Comparison of ENCODE assay signal across 8 cellular contexts in the genomic region with DNA sequence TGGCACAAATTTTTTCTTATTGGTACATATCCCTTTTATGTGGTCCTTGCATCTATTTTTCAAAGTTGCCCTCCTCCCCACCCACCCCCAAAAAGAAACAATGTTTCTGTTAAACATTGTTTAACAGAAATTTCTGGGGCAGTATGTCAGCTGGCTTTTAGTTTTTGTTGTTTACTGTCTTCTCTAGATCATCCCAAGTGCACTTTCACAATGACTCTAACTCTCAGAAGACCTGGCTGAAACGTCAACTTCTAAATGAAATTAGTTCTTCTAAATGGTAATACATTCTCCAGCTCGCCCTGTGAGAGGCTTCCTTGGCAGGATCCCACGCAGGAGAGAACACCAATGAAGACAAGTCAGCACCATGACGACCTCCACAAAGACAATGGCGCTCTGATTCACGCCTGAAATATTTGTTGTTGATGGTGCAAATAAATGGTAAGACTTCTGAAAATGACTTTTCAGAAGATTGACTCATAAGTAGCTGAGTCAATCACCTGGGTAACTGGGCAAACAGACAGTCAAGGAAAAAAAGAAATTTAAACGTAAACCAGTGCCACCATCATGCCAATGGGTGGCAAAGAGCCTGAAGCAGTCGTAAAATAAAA.
DNase-seq lines count a peak whose midpoint lies in the region; ATAC-seq and TF ChIP-seq lines count a peak whose summit lies in the region.

No MANE protein-coding gene starts in this region.

- peak; percentile 88 for ATAC-seq in HG03095 (IDR thresholded peaks at IDR 0.05; ENCODE audit: unreplicated experiment)

- intact Hi-C loops in activated CD4-positive, alpha-beta T cell treated with anti-CD3 and anti-CD28 coated beads, Interleukin-2, amount 10 ng/mL, durations not matched to agents 24 days and 14 days (cut with micrococcal nuclease): no loop called here
- intact Hi-C loops in uterus (cut with DNase I; ENCODE audit: low total_unique reads) (no loop called here), left ventricle myocardium inferior (cut with micrococcal nuclease) (no loop called here)

- no peaks in the 10 kb centered on the region for H3K27me3 ChIP-seq in uterus
- H3K27me3 ChIP-seq in left ventricle myocardium inferior (ENCODE audit: low read depth): no peaks in the 10 kb centered on the region

- no peak for DNase-seq in activated CD4-positive, alpha-beta T cell treated with anti-CD3 and anti-CD28 coated beads, Interleukin-2, amount 10 ng/mL, durations not matched to agents 24 days and 14 days
- DNase-seq in activated CD4-positive, alpha-beta T cell treated with anti-CD3 and anti-CD28 coated beads, Interleukin-2, amount 50 U/mL, for 1 hour: no peak
- DNase-seq in astrocyte of the cerebellum (ENCODE audit: low read depth): peak; percentile 94
- DNase-seq in uterus: peak; percentile 28 to 66
- DNase-seq in NCI-H69 (lab: John Stamatoyannopoulos, UW): no peak
- no peak for DNase-seq in left ventricle myocardium inferior
- DNase-seq in KG1 (lab: John Stamatoyannopoulos, UW): no peak

- no peaks in the 10 kb centered on the region for H3K36me3 ChIP-seq in uterus
- no peaks in the 10 kb centered on the region for H3K36me3 ChIP-seq in left ventricle myocardium inferior

- peaks cover 6% of the 10 kb centered on the region for H3K4me1 Mint-ChIP-seq in activated CD4-positive, alpha-beta T cell treated with anti-CD3 and anti-CD28 coated beads, Interleukin-2, amount 10 ng/mL, durations not matched to agents 24 days and 14 days

- H3K4me3 Mint-ChIP-seq in activated CD4-positive, alpha-beta T cell treated with anti-CD3 and anti-CD28 coated beads, Interleukin-2, amount 10 ng/mL, durations not matched to agents 24 days and 14 days: no peak overlapping the region

- no peak for TF ChIP-seq POLR2A in uterus (IDR thresholded peaks at IDR 0.05)

- no peaks in the 10 kb centered on the region for H3K36me3 Mint-ChIP-seq in activated CD4-positive, alpha-beta T cell treated with anti-CD3 and anti-CD28 coated beads, Interleukin-2, amount 10 ng/mL, durations not matched to agents 24 days and 14 days (ENCODE audit: low read depth)

- no peaks in the 10 kb centered on the region for H3K4me1 ChIP-seq in uterus
- no peaks in the 10 kb centered on the region for H3K4me1 ChIP-seq in left ventricle myocardium inferior

- TF ChIP-seq CTCF in astrocyte of the cerebellum (IDR thresholded peaks at IDR 0.05; ENCODE audit: low read depth, low read length, missing control alignments) (no peak), uterus (IDR thresholded peaks at IDR 0.05) (no peak), left ventricle myocardium inferior (IDR thresholded peaks at IDR 0.05; ENCODE audit: borderline replicate concordance) (no peak)

- H3K4me3 ChIP-seq in astrocyte of the cerebellum (ENCODE audit: low read depth, low read length): no peak overlapping the region
- no peak overlapping the region for H3K4me3 ChIP-seq in uterus
- H3K4me3 ChIP-seq in left ventricle myocardium inferior: no peak overlapping the region

- in situ Hi-C loops in astrocyte of the cerebellum (cut with HindIII; ENCODE audit: low sequenced_read_pairs): no loop called here

- H3K9me3 ChIP-seq in uterus (no peaks in the 10 kb centered on the region), left ventricle myocardium inferior (replicated peaks) (no peaks in the 10 kb centered on the region)

- peak overlapping the region in 1 of 2 donors; percentile 50 for H3K27ac ChIP-seq in uterus
- no peak overlapping the region for H3K27ac ChIP-seq in left ventricle myocardium inferior (replicated peaks)

- no peaks in the 10 kb centered on the region for H3K27me3 Mint-ChIP-seq in activated CD4-positive, alpha-beta T cell treated with anti-CD3 and anti-CD28 coated beads, Interleukin-2, amount 10 ng/mL, durations not matched to agents 24 days and 14 days

- no peaks in the 10 kb centered on the region for H3K9me3 Mint-ChIP-seq in activated CD4-positive, alpha-beta T cell treated with anti-CD3 and anti-CD28 coated beads, Interleukin-2, amount 10 ng/mL, durations not matched to agents 24 days and 14 days

- H3K27ac Mint-ChIP-seq in activated CD4-positive, alpha-beta T cell treated with anti-CD3 and anti-CD28 coated beads, Interleukin-2, amount 10 ng/mL, durations not matched to agents 24 days and 14 days: peak overlapping the region; percentile 54

Comparison
In these comparisons a context has a peak if more than half of its experiments do, and no peak if none do; other contexts are left out.
1. DNase-seq: peak in astrocyte of the cerebellum (single experiment) and uterus (2 of 2); none in activated CD4-positive, alpha-beta T cell treated with anti-CD3 and anti-CD28 coated beads, Interleukin-2, amount 10 ng/mL, durations not matched to agents 24 days and 14 days (single experiment), activated CD4-positive, alpha-beta T cell treated with anti-CD3 and anti-CD28 coated beads, Interleukin-2, amount 50 U/mL, for 1 hour (single experiment), NCI-H69 (single experiment), left ventricle myocardium inferior (single experiment) and KG1 (single experiment).